9 cellular contexts compared by ENCODE assay signal in genomic region chr4:1714303-1715001, GRCh38.
DNase-seq lines count a peak whose midpoint lies in the region; ATAC-seq and TF ChIP-seq lines count a peak whose summit lies in the region.
"Had no signal": no experiment of that assay in that cellular context is flagged by ENCODE, and none has a peak within 500 bp of the region (broad histone marks: within the 10 kb centered on the region; RNA-seq: fewer than 3 reads in every experiment).

No MANE protein-coding gene starts in this region.

- H3K4me1 Mint-ChIP-seq in stimulated activated naive CD8-positive, alpha-beta T cell treated with anti-CD3 and anti-CD28 coated beads, Interleukin-15, Interleukin-2, amounts not matched to agents 100 ng/mL and 50 ng/mL, for 24 hours (ENCODE audit: low read depth): peaks cover 55% of the 10 kb centered on the region
- H3K4me1 Mint-ChIP-seq in effector memory CD8-positive, alpha-beta T cell (ENCODE audit: low read depth in 2 of 2): peaks cover 41 to 49% of the 10 kb centered on the region in 2 donors

- H3K27ac ChIP-seq in RWPE1: peak overlapping the region; percentile 96

- H3K27me3 Mint-ChIP-seq in stimulated activated naive CD8-positive, alpha-beta T cell treated with anti-CD3 and anti-CD28 coated beads, Interleukin-15, Interleukin-2, amounts not matched to agents 100 ng/mL and 50 ng/mL, for 24 hours: no peaks in the 10 kb centered on the region
- no peaks in the 10 kb centered on the region for H3K27me3 Mint-ChIP-seq in effector memory CD8-positive, alpha-beta T cell

- DNase-seq in stimulated activated naive CD8-positive, alpha-beta T cell treated with anti-CD3 and anti-CD28 coated beads, Interleukin-15, Interleukin-2, amounts not matched to agents 100 U/mL and 50 U/mL, for 24 hours: no peak
- DNase-seq in RWPE1 (ENCODE audit: low spot score): no peak
- DNase-seq in effector memory CD8-positive, alpha-beta T cell: no peak
- DNase-seq in stimulated activated naive CD4-positive, alpha-beta T cell (lab: John Stamatoyannopoulos, UW): no peak
- DNase-seq in activated CD8-positive, alpha-beta memory T cell treated with anti-CD3 and anti-CD28 coated beads, Interleukin-2, amount 50 U/mL, for 4 hours: no peak
- DNase-seq: stimulated activated CD8-positive, alpha-beta memory T cell treated with anti-CD3 and anti-CD28 coated beads, Interleukin-4, amount 100 ng/mL, for 48 hours had no signal

- peak overlapping the region; percentile 99 for H3K4me3 Mint-ChIP-seq in stimulated activated naive CD8-positive, alpha-beta T cell treated with anti-CD3 and anti-CD28 coated beads, Interleukin-15, Interleukin-2, amounts not matched to agents 100 ng/mL and 50 ng/mL, for 24 hours
- peak overlapping the region; percentile 96 for H3K4me3 Mint-ChIP-seq in effector memory CD8-positive, alpha-beta T cell

- H3K36me3 Mint-ChIP-seq in stimulated activated naive CD8-positive, alpha-beta T cell treated with anti-CD3 and anti-CD28 coated beads, Interleukin-15, Interleukin-2, amounts not matched to agents 100 ng/mL and 50 ng/mL, for 24 hours (ENCODE audit: low read depth): peaks cover 35% of the 10 kb centered on the region
- peaks cover 36% of the 10 kb centered on the region for H3K36me3 Mint-ChIP-seq in effector memory CD8-positive, alpha-beta T cell (ENCODE audit: insufficient read depth)

- POLR2A ChIA-PET in RWPE1 (lab: Yijun Ruan, JAX; ENCODE audit: low non-redundant PET): no interaction called here

- H3K9me3 Mint-ChIP-seq in stimulated activated naive CD8-positive, alpha-beta T cell treated with anti-CD3 and anti-CD28 coated beads, Interleukin-15, Interleukin-2, amounts not matched to agents 100 ng/mL and 50 ng/mL, for 24 hours: no peaks in the 10 kb centered on the region
- no peaks in the 10 kb centered on the region for H3K9me3 Mint-ChIP-seq in effector memory CD8-positive, alpha-beta T cell

- H3K27ac Mint-ChIP-seq in stimulated activated naive CD8-positive, alpha-beta T cell treated with anti-CD3 and anti-CD28 coated beads, Interleukin-15, Interleukin-2, amounts not matched to agents 100 ng/mL and 50 ng/mL, for 24 hours: peak overlapping the region; percentile 98
- H3K27ac Mint-ChIP-seq in effector memory CD8-positive, alpha-beta T cell: peak overlapping the region; percentile 93 to 99

- CTCF ChIA-PET in RWPE1 (lab: Yijun Ruan, JAX): no interaction called here

- no peak for TF ChIP-seq CTCF in RWPE1 (conservative IDR thresholded peaks at IDR 0.05; ENCODE audit: low read depth)

- no peak for ATAC-seq in stimulated activated naive CD8-positive, alpha-beta T cell treated with anti-CD3 and anti-CD28 coated beads, Interleukin-15, Interleukin-2, amounts not matched to agents 100 U/mL and 50 U/mL, for 24 hours
- no peak for ATAC-seq in effector memory CD8-positive, alpha-beta T cell (replicated peaks)
- no peak for ATAC-seq in GM18867 (IDR thresholded peaks at IDR 0.05; ENCODE audit: unreplicated experiment)
- no peak for ATAC-seq in GM19351 (IDR thresholded peaks at IDR 0.05; ENCODE audit: unreplicated experiment)
